ENCODE assay signal across 8 cellular contexts in the genomic region with DNA sequence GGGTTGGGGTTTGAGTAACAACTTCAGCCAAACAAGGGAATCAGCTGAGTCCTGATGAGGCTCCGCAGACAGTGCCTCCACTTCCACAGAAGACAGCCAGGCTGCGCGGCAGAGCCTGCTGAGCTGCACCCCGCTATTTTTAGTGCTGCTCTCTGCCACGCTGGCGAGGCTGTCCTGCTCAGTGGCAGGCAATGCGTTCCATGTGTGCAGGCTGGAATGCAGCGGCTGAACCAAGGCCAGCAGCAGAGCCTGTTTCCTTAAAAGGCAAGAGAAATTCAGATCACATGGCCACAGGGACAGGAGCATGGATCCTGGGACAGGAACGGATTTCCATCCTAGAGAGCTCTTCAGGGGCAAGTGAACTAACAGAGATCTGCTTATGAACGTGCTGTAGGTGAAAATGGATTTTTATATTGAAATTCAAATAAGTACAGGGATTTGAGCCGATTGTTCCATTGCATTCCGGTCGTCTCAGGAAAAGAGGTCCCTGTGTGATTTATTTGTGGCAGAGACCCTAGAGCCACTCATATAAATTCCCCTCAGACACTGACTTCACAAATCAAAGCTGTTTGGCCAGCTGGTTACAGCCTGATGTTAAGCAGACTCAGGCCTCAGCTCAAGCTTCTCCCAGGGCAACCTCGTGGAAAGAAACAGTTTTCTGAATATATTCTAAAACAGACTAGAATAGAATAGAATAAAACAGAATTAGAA.
A peak's percentile ranks its signal among the peaks of the same experiment; 100 is the strongest.
DNase-seq lines count a peak whose midpoint lies in the region; ATAC-seq, FAIRE-seq and TF ChIP-seq lines count a peak whose summit lies in the region.

No MANE protein-coding gene starts in this region.

- H3K4me3 ChIP-seq in GM23338, result no peak overlapping the region
- no peak overlapping the region for H3K4me3 ChIP-seq in choroid plexus epithelial cell (ENCODE audit: low read depth, low read length)
- H3K4me3 ChIP-seq in keratinocyte (ENCODE audit: control insufficient read depth in 2 of 3, extremely low read depth in 1 of 3, insufficient read depth in 2 of 3, low read depth in 1 of 3, low read length in 3 of 3), result no peak overlapping the region

- no peaks in the 10 kb centered on the region for H3K9me3 Mint-ChIP-seq in GM23338

- H3K4me1 ChIP-seq in GM23338 (ENCODE audit: insufficient read depth) (no peaks in the 10 kb centered on the region), keratinocyte (ENCODE audit: control insufficient read depth, extremely low read depth, insufficient read depth, low read length) (peaks cover 3% of the 10 kb centered on the region)

- peak; percentile 52 for FAIRE-seq in keratinocyte (lab: Jason Lieb, UNC)

- dilution Hi-C loops in keratinocyte (cut with MboI; ENCODE audit: extremely low pct_ligation_motif_present, low sequenced_read_pairs), result no loop called here

- no peaks in the 10 kb centered on the region for H3K9me1 ChIP-seq in keratinocyte (ENCODE audit: control insufficient read depth, extremely low read depth, insufficient read depth, low read length)

- H3K79me2 ChIP-seq in GM23338 (replicated peaks; ENCODE audit: insufficient read depth) (no peaks in the 10 kb centered on the region), keratinocyte (ENCODE audit: control insufficient read depth, insufficient read depth, low read length) (no peaks in the 10 kb centered on the region)

- no peaks in the 10 kb centered on the region for H3K9me3 ChIP-seq in keratinocyte (ENCODE audit: control insufficient read depth, low read depth, low read length)

- H4K20me1 ChIP-seq in GM23338 (replicated peaks; ENCODE audit: insufficient read depth) (no peaks in the 10 kb centered on the region), keratinocyte (ENCODE audit: control insufficient read depth, extremely low read depth, insufficient read depth, low read length) (no peaks in the 10 kb centered on the region)

- TF ChIP-seq CTCF in GM23338 (conservative IDR thresholded peaks at IDR 0.05; ENCODE audit: low read depth in 2 of 2), result no peak
- peak; percentile 67 for TF ChIP-seq CTCF in choroid plexus epithelial cell (conservative IDR thresholded peaks at IDR 0.05; ENCODE audit: low read depth, low read length)
- peak in 1 of 3 experiments; percentile 14 for TF ChIP-seq CTCF in keratinocyte (optimal IDR thresholded peaks at IDR 0.05 in 1 of 3, IDR thresholded peaks at IDR 0.05 in 1 of 3, conservative IDR thresholded peaks at IDR 0.05 in 1 of 3; ENCODE audit: extremely low read depth in 1 of 3, insufficient read depth in 2 of 3, low read length in 3 of 3)

- H3K27ac ChIP-seq in GM23338 (ENCODE audit: low read depth) (no peak overlapping the region), keratinocyte (ENCODE audit: control insufficient read depth, insufficient read depth, low read length) (no peak overlapping the region)

- H3K4me3 Mint-ChIP-seq in GM23338, result no peak overlapping the region

- intact Hi-C loops in sciatic nerve (cut with DNase I), result no loop called here

- no peaks in the 10 kb centered on the region for H3F3A ChIP-seq in GM23338 (replicated peaks; ENCODE audit: low read depth)

- no peaks in the 10 kb centered on the region for H3K36me3 ChIP-seq in GM23338 (ENCODE audit: insufficient read depth)
- H3K36me3 ChIP-seq in keratinocyte (ENCODE audit: control insufficient read depth in 2 of 2, extremely low read depth in 1 of 2, insufficient read depth in 2 of 2, low read length in 2 of 2), result no peaks in the 10 kb centered on the region

- H3K9me2 ChIP-seq in GM23338 (ENCODE audit: insufficient read depth), result peaks cover 2% of the 10 kb centered on the region; the same call in 1 of the 2 replicates

- H3K4me1 Mint-ChIP-seq in GM23338, result peaks cover 4% of the 10 kb centered on the region; the same call in 2 of the 3 replicates

- DNase-seq in GM23338 (ENCODE audit: low spot score), result peak; percentile 20
- DNase-seq in choroid plexus epithelial cell (ENCODE audit: low read depth), result peak; percentile 97
- no peak for DNase-seq in keratinocyte (ENCODE audit: low read depth, low spot score)
- DNase-seq in sciatic nerve (ENCODE audit: low spot score), result peak; percentile 89
- no peak for DNase-seq in COLO829 (ENCODE audit: low spot score)
- DNase-seq in activated effector memory CD4-positive, alpha-beta T cell treated with anti-CD3 and anti-CD28 coated beads, Interleukin-2, amount 50 U/mL, for 16 hours, result no peak
- DNase-seq in GM19238 (ENCODE audit: insufficient read length, low spot score), result no peak

- H3K9ac ChIP-seq in keratinocyte (ENCODE audit: control insufficient read depth, extremely low read depth, insufficient read depth, low read length), result no peak overlapping the region

- peaks cover 5% of the 10 kb centered on the region for H3K27me3 Mint-ChIP-seq in GM23338 (ENCODE audit: insufficient read depth, low read depth, poor library complexity)

- peak; percentile 78 for ATAC-seq in GM23338
- ATAC-seq in sciatic nerve, result peak; percentile 95
- no peak for ATAC-seq in GM19397 (IDR thresholded peaks at IDR 0.05; ENCODE audit: unreplicated experiment)

- H3K27me3 ChIP-seq in GM23338 (ENCODE audit: insufficient read depth), result no peaks in the 10 kb centered on the region
- H3K27me3 ChIP-seq in keratinocyte (ENCODE audit: control insufficient read depth, extremely low read depth, insufficient read depth, low read length), result peaks cover 16% of the 10 kb centered on the region

- H3K27ac Mint-ChIP-seq in GM23338, result no peak overlapping the region

- H2AFZ ChIP-seq in GM23338 (peak overlapping the region; percentile 6; the same call in 1 of the 2 replicates), keratinocyte (ENCODE audit: control insufficient read depth, low read length) (peak overlapping the region; percentile 27)

- H3K4me2 ChIP-seq in GM23338 (no peak overlapping the region), keratinocyte (ENCODE audit: control insufficient read depth, extremely low read depth, insufficient read depth, low read depth, low read length) (peak overlapping the region; percentile 9)

- H3K36me3 Mint-ChIP-seq in GM23338 (ENCODE audit: low read depth), result no peaks in the 10 kb centered on the region

TF ChIP-seq in GM23338, 12 proteins besides CTCF, POLR2A, EP300 and RAD21:
- TF ChIP-seq, protein P1, sequence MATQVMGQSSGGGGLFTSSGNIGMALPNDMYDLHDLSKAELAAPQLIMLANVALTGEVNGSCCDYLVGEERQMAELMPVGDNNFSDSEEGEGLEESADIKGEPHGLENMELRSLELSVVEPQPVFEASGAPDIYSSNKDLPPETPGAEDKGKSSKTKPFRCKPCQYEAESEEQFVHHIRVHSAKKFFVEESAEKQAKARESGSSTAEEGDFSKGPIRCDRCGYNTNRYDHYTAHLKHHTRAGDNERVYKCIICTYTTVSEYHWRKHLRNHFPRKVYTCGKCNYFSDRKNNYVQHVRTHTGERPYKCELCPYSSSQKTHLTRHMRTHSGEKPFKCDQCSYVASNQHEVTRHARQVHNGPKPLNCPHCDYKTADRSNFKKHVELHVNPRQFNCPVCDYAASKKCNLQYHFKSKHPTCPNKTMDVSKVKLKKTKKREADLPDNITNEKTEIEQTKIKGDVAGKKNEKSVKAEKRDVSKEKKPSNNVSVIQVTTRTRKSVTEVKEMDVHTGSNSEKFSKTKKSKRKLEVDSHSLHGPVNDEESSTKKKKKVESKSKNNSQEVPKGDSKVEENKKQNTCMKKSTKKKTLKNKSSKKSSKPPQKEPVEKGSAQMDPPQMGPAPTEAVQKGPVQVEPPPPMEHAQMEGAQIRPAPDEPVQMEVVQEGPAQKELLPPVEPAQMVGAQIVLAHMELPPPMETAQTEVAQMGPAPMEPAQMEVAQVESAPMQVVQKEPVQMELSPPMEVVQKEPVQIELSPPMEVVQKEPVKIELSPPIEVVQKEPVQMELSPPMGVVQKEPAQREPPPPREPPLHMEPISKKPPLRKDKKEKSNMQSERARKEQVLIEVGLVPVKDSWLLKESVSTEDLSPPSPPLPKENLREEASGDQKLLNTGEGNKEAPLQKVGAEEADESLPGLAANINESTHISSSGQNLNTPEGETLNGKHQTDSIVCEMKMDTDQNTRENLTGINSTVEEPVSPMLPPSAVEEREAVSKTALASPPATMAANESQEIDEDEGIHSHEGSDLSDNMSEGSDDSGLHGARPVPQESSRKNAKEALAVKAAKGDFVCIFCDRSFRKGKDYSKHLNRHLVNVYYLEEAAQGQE (IDR thresholded peaks at IDR 0.05; ENCODE audit: unreplicated experiment), result no peak
- TF ChIP-seq ZNF331 (CRISPR knock-in tag; IDR thresholded peaks at IDR 0.05; ENCODE audit: low read depth) (peak; percentile 32; the same call in 1 of the 2 replicates), JUNB (IDR thresholded peaks at IDR 0.05; ENCODE audit: unreplicated experiment) (no peak), EZH2 (IDR thresholded peaks at IDR 0.05; ENCODE audit: low read depth, unreplicated experiment) (no peak)

Comparison
In these comparisons a context has a peak if more than half of its experiments do, and no peak if none do; other contexts are left out.
1. DNase-seq: peak in GM23338 (single experiment), choroid plexus epithelial cell (single experiment) and sciatic nerve (single experiment); none in keratinocyte (single experiment), COLO829 (single experiment), activated effector memory CD4-positive, alpha-beta T cell treated with anti-CD3 and anti-CD28 coated beads, Interleukin-2, amount 50 U/mL, for 16 hours (single experiment) and GM19238 (single experiment).